Comparison of ENCODE assay signal across 1 cellular context in genomic region chr17:34647511-34647910, GRCh38.
TF ChIP-seq lines count a peak whose summit lies in the region.

No MANE protein-coding gene starts in this region.

TF ChIP-seq in K562, 482 proteins besides CTCF, POLR2A, EP300 and RAD21 (continued from another document and continues in another):
- no peak for TF ChIP-seq ZNF609 (CRISPR knock-in tag; IDR thresholded peaks at IDR 0.05; ENCODE audit: borderline replicate concordance)
- TF ChIP-seq ZNF280B (CRISPR knock-in tag; IDR thresholded peaks at IDR 0.05): no peak
- TF ChIP-seq NCOR1 (IDR thresholded peaks at IDR 0.05): peak; percentile 27; the same call in 1 of the 2 replicates
- TF ChIP-seq CCNT2 (IDR thresholded peaks at IDR 0.05; ENCODE audit: borderline replicate concordance, extremely low read depth, insufficient read length, low read depth, low read length): peak; percentile 65
- no peak for TF ChIP-seq MECOM (CRISPR knock-in tag; IDR thresholded peaks at IDR 0.05)
- TF ChIP-seq, protein P1, sequence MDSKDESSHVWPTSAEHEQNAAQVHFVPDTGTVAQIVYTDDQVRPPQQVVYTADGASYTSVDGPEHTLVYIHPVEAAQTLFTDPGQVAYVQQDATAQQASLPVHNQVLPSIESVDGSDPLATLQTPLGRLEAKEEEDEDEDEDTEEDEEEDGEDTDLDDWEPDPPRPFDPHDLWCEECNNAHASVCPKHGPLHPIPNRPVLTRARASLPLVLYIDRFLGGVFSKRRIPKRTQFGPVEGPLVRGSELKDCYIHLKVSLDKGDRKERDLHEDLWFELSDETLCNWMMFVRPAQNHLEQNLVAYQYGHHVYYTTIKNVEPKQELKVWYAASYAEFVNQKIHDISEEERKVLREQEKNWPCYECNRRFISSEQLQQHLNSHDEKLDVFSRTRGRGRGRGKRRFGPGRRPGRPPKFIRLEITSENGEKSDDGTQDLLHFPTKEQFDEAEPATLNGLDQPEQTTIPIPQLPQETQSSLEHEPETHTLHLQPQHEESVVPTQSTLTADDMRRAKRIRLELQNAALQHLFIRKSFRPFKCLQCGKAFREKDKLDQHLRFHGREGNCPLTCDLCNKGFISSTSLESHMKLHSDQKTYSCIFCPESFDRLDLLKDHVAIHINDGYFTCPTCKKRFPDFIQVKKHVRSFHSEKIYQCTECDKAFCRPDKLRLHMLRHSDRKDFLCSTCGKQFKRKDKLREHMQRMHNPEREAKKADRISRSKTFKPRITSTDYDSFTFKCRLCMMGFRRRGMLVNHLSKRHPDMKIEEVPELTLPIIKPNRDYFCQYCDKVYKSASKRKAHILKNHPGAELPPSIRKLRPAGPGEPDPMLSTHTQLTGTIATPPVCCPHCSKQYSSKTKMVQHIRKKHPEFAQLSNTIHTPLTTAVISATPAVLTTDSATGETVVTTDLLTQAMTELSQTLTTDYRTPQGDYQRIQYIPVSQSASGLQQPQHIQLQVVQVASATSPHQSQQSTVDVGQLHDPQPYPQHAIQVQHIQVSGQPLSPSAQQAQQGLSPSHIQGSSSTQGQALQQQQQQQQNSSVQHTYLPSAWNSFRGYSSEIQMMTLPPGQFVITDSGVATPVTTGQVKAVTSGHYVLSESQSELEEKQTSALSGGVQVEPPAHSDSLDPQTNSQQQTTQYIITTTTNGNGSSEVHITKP (IDR thresholded peaks at IDR 0.05; ENCODE audit: partially characterized antibody): no peak
- TF ChIP-seq E2F1 (CRISPR knock-in tag; IDR thresholded peaks at IDR 0.05): no peak
- no peak for TF ChIP-seq ZNF41 (CRISPR knock-in tag; conservative IDR thresholded peaks at IDR 0.05)
- TF ChIP-seq EP400 (IDR thresholded peaks at IDR 0.05): no peak
- no peak for TF ChIP-seq SREBF2 (CRISPR knock-in tag; IDR thresholded peaks at IDR 0.05)
- TF ChIP-seq, protein P2, sequence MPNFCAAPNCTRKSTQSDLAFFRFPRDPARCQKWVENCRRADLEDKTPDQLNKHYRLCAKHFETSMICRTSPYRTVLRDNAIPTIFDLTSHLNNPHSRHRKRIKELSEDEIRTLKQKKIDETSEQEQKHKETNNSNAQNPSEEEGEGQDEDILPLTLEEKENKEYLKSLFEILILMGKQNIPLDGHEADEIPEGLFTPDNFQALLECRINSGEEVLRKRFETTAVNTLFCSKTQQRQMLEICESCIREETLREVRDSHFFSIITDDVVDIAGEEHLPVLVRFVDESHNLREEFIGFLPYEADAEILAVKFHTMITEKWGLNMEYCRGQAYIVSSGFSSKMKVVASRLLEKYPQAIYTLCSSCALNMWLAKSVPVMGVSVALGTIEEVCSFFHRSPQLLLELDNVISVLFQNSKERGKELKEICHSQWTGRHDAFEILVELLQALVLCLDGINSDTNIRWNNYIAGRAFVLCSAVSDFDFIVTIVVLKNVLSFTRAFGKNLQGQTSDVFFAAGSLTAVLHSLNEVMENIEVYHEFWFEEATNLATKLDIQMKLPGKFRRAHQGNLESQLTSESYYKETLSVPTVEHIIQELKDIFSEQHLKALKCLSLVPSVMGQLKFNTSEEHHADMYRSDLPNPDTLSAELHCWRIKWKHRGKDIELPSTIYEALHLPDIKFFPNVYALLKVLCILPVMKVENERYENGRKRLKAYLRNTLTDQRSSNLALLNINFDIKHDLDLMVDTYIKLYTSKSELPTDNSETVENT (CRISPR knock-in tag; IDR thresholded peaks at IDR 0.05): no peak
- no peak for TF ChIP-seq HOXB6 (CRISPR knock-in tag; IDR thresholded peaks at IDR 0.05; ENCODE audit: borderline replicate concordance)
- peak; percentile 88 for TF ChIP-seq ARID1B (IDR thresholded peaks at IDR 0.05)
- TF ChIP-seq, protein P3, sequence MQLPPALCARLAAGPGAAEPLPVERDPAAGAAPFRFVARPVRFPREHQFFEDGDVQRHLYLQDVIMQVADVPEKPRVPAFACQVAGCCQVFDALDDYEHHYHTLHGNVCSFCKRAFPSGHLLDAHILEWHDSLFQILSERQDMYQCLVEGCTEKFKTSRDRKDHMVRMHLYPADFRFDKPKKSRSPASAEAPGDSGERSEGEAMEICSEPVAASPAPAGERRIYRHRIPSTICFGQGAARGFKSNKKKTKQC (CRISPR knock-in tag; IDR thresholded peaks at IDR 0.05): no peak
- TF ChIP-seq SMAD3 (CRISPR knock-in tag; conservative IDR thresholded peaks at IDR 0.05): no peak
- no peak for TF ChIP-seq PURB (CRISPR knock-in tag; IDR thresholded peaks at IDR 0.05; ENCODE audit: low read depth)
- TF ChIP-seq TGIF2 (CRISPR knock-in tag; IDR thresholded peaks at IDR 0.05): no peak
- TF ChIP-seq CHD1 (IDR thresholded peaks at IDR 0.05; ENCODE audit: low read length): no peak
- TF ChIP-seq TEAD1 (CRISPR knock-in tag; IDR thresholded peaks at IDR 0.05): no peak
- TF ChIP-seq KHSRP (IDR thresholded peaks at IDR 0.05): no peak
- TF ChIP-seq ZNF174 (CRISPR knock-in tag; IDR thresholded peaks at IDR 0.05): no peak
- peak; percentile 31 for TF ChIP-seq HMGN3 (IDR thresholded peaks at IDR 0.05; ENCODE audit: borderline replicate concordance, extremely low read depth, insufficient read length, low read depth, low read length)
- TF ChIP-seq TCF3 (CRISPR knock-in tag; IDR thresholded peaks at IDR 0.05): peak; percentile 56
- TF ChIP-seq NR3C1 (CRISPR knock-in tag; IDR thresholded peaks at IDR 0.05): no peak
- TF ChIP-seq NFIC (IDR thresholded peaks at IDR 0.05): peak; percentile 86
- TF ChIP-seq FOS (IDR thresholded peaks at IDR 0.05; ENCODE audit: extremely low read depth, insufficient read length): no peak
- no peak for TF ChIP-seq ZNF507 (tag; conservative IDR thresholded peaks at IDR 0.05)
- TF ChIP-seq, protein P4, sequence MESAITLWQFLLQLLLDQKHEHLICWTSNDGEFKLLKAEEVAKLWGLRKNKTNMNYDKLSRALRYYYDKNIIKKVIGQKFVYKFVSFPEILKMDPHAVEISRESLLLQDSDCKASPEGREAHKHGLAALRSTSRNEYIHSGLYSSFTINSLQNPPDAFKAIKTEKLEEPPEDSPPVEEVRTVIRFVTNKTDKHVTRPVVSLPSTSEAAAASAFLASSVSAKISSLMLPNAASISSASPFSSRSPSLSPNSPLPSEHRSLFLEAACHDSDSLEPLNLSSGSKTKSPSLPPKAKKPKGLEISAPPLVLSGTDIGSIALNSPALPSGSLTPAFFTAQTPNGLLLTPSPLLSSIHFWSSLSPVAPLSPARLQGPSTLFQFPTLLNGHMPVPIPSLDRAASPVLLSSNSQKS (CRISPR knock-in tag; IDR thresholded peaks at IDR 0.05): no peak
- TF ChIP-seq SMARCA4 (IDR thresholded peaks at IDR 0.05): peak; percentile 64; the same call in 1 of the 2 replicates
- TF ChIP-seq, protein P5, sequence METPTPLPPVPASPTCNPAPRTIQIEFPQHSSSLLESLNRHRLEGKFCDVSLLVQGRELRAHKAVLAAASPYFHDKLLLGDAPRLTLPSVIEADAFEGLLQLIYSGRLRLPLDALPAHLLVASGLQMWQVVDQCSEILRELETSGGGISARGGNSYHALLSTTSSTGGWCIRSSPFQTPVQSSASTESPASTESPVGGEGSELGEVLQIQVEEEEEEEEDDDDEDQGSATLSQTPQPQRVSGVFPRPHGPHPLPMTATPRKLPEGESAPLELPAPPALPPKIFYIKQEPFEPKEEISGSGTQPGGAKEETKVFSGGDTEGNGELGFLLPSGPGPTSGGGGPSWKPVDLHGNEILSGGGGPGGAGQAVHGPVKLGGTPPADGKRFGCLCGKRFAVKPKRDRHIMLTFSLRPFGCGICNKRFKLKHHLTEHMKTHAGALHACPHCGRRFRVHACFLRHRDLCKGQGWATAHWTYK (CRISPR knock-in tag; IDR thresholded peaks at IDR 0.05): no peak
- no peak for TF ChIP-seq NFIX (CRISPR knock-in tag; IDR thresholded peaks at IDR 0.05; ENCODE audit: low read depth)
- TF ChIP-seq ETV1 (tag; conservative IDR thresholded peaks at IDR 0.05; ENCODE audit: low read depth): no peak
- TF ChIP-seq ZNF551 (CRISPR knock-in tag; IDR thresholded peaks at IDR 0.05): no peak
- TF ChIP-seq SIRT6 (IDR thresholded peaks at IDR 0.05; ENCODE audit: low read depth, low read length): no peak
- no peak for TF ChIP-seq DNMT1 (IDR thresholded peaks at IDR 0.05)
- TF ChIP-seq ZFP30 (CRISPR knock-in tag; IDR thresholded peaks at IDR 0.05; ENCODE audit: borderline replicate concordance): no peak
- no peak for TF ChIP-seq TAF1 (IDR thresholded peaks at IDR 0.05; ENCODE audit: control insufficient read depth, extremely low read depth, insufficient read depth, low read length, severe bottlenecking)
- no peak for TF ChIP-seq NFRKB (IDR thresholded peaks at IDR 0.05; ENCODE audit: low read depth)
- no peak for TF ChIP-seq NR0B1 (IDR thresholded peaks at IDR 0.05; ENCODE audit: partially characterized antibody)
- TF ChIP-seq, protein P6, sequence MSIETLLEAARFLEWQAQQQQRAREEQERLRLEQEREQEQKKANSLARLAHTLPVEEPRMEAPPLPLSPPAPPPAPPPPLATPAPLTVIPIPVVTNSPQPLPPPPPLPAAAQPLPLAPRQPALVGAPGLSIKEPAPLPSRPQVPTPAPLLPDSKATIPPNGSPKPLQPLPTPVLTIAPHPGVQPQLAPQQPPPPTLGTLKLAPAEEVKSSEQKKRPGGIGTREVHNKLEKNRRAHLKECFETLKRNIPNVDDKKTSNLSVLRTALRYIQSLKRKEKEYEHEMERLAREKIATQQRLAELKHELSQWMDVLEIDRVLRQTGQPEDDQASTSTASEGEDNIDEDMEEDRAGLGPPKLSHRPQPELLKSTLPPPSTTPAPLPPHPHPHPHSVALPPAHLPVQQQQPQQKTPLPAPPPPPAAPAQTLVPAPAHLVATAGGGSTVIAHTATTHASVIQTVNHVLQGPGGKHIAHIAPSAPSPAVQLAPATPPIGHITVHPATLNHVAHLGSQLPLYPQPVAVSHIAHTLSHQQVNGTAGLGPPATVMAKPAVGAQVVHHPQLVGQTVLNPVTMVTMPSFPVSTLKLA (conservative IDR thresholded peaks at IDR 0.05): no peak
- TF ChIP-seq POLR2AphosphoS2 (IDR thresholded peaks at IDR 0.05; ENCODE audit: low read length): no peak
- no peak for TF ChIP-seq CSDE1 (IDR thresholded peaks at IDR 0.05)
- TF ChIP-seq HSF4 (CRISPR knock-in tag; IDR thresholded peaks at IDR 0.05; ENCODE audit: borderline replicate concordance): no peak
- no peak for TF ChIP-seq KAT7 (CRISPR knock-in tag; IDR thresholded peaks at IDR 0.05; ENCODE audit: borderline replicate concordance)
- no peak for TF ChIP-seq TRIM28 (IDR thresholded peaks at IDR 0.05)
- no peak for TF ChIP-seq ZNF583 (CRISPR knock-in tag; IDR thresholded peaks at IDR 0.05)
- no peak for TF ChIP-seq POU5F1 (IDR thresholded peaks at IDR 0.05; ENCODE audit: borderline replicate concordance, low read depth, low read length, partially characterized antibody)
